ENCODE assay signal across 2 cellular contexts in genomic region chr1:225872075-225872430, GRCh38.
TF ChIP-seq lines count a peak whose summit lies in the region.

No MANE protein-coding gene starts in this region.

TF ChIP-seq in A549, 52 proteins besides CTCF, POLR2A, EP300 and RAD21:
- TF ChIP-seq CHD4 (IDR thresholded peaks at IDR 0.05; ENCODE audit: borderline replicate concordance) (no peak), EHMT2 (IDR thresholded peaks at IDR 0.05; ENCODE audit: low read depth) (no peak), CBX2 (IDR thresholded peaks at IDR 0.05; ENCODE audit: borderline replicate concordance, low read depth) (no peak), MAFK (IDR thresholded peaks at IDR 0.05; ENCODE audit: partially characterized antibody) (no peak), SREBF2 (IDR thresholded peaks at IDR 0.05) (no peak), CBX8 (IDR thresholded peaks at IDR 0.05) (no peak), POLR2AphosphoS2 (conservative IDR thresholded peaks at IDR 0.05; ENCODE audit: low read length) (no peak)
TF ChIP-seq in A549: peak in this region for 0.

TF ChIP-seq in WTC11, 78 proteins besides CTCF, POLR2A, EP300 and RAD21:
- TF ChIP-seq, protein P1, sequence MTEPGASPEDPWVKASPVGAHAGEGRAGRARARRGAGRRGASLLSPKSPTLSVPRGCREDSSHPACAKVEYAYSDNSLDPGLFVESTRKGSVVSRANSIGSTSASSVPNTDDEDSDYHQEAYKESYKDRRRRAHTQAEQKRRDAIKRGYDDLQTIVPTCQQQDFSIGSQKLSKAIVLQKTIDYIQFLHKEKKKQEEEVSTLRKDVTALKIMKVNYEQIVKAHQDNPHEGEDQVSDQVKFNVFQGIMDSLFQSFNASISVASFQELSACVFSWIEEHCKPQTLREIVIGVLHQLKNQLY (CRISPR knock-in tag; IDR thresholded peaks at IDR 0.05): no peak
- TF ChIP-seq FOXJ3 (CRISPR knock-in tag; IDR thresholded peaks at IDR 0.05; ENCODE audit: borderline replicate concordance) (no peak), ZNF232 (CRISPR knock-in tag; IDR thresholded peaks at IDR 0.05) (no peak), SMAD3 (CRISPR knock-in tag; IDR thresholded peaks at IDR 0.05; ENCODE audit: borderline replicate concordance) (no peak), RELA (CRISPR knock-in tag; IDR thresholded peaks at IDR 0.05; ENCODE audit: borderline replicate concordance) (no peak), SP1 (CRISPR knock-in tag; conservative IDR thresholded peaks at IDR 0.05) (no peak), GTF2I (CRISPR knock-in tag; conservative IDR thresholded peaks at IDR 0.05) (no peak), OVOL2 (CRISPR knock-in tag; IDR thresholded peaks at IDR 0.05; ENCODE audit: borderline replicate concordance) (no peak), PRDM15 (CRISPR knock-in tag; IDR thresholded peaks at IDR 0.05) (no peak)
